2 cellular contexts compared by ENCODE assay signal in genomic region chr9:133468374-133468773, GRCh38.
TF ChIP-seq lines count a peak whose summit lies in the region.

No MANE protein-coding gene starts in this region.

TF ChIP-seq in GM12878, 131 proteins besides CTCF, POLR2A, EP300 and RAD21:
- TF ChIP-seq ZBED1 (IDR thresholded peaks at IDR 0.05; ENCODE audit: borderline replicate concordance) (peak; percentile 38; the same call in 1 of the 2 replicates), YY1 (IDR thresholded peaks at IDR 0.05; ENCODE audit: low read depth, low read length) (no peak), NFXL1 (IDR thresholded peaks at IDR 0.05; ENCODE audit: borderline replicate concordance) (no peak), JUND (IDR thresholded peaks at IDR 0.05; ENCODE audit: low read depth, low read length) (no peak)

TF ChIP-seq in neural cell, 6 proteins besides CTCF, POLR2A, EP300 and RAD21:
- TF ChIP-seq POLR2AphosphoS5 (IDR thresholded peaks at IDR 0.05) (peak; percentile 3), MXI1 (conservative IDR thresholded peaks at IDR 0.05; ENCODE audit: poor library complexity, severe bottlenecking) (no peak), TAF1 (IDR thresholded peaks at IDR 0.05; ENCODE audit: low read depth) (no peak)
